ENCODE assay signal across 1 cellular context in the genomic region with DNA sequence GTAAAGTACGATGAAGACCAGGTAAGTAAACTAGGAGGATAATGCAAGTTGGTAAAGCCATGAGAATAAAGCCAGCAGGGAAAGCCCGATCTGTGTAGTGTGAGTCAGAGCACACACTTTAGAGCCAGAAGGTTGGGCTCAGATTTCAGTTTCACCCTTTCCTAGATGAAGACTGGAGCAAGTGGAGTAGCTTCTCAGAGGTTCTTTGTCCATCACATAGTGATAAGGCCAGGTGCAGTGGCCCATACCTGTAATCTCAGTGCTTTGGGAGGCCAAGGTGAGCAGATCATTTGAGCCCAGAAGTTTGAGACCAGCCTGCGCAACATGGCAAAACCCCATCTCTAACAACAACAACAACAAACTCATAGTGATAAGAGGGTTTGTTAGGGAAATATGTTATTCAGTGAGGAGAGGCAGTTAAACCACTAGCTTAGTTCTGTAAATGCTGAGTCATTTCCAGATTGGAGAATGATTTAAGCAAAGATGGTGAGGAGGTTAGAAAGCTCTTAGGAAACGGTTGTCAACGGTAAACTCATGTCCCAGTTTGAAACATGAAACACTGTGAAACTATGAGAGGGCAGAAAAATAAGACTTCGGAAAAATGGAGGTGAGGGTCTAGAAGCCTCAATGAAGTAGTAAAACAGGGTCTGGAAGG.
TF ChIP-seq lines count a peak whose summit lies in the region.

No MANE protein-coding gene starts in this region.

TF ChIP-seq in WTC11, 78 proteins besides CTCF, POLR2A, EP300 and RAD21 (continued from another document):
- TF ChIP-seq, protein P1, sequence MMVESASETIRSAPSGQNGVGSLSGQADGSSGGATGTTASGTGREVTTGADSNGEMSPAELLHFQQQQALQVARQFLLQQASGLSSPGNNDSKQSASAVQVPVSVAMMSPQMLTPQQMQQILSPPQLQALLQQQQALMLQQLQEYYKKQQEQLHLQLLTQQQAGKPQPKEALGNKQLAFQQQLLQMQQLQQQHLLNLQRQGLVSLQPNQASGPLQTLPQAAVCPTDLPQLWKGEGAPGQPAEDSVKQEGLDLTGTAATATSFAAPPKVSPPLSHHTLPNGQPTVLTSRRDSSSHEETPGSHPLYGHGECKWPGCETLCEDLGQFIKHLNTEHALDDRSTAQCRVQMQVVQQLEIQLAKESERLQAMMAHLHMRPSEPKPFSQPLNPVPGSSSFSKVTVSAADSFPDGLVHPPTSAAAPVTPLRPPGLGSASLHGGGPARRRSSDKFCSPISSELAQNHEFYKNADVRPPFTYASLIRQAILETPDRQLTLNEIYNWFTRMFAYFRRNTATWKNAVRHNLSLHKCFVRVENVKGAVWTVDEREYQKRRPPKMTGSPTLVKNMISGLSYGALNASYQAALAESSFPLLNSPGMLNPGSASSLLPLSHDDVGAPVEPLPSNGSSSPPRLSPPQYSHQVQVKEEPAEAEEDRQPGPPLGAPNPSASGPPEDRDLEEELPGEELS (CRISPR knock-in tag; IDR thresholded peaks at IDR 0.05) = no peak
- TF ChIP-seq PRRX2 (CRISPR knock-in tag; IDR thresholded peaks at IDR 0.05) (no peak), SOX15 (CRISPR knock-in tag; IDR thresholded peaks at IDR 0.05) (no peak)
- TF ChIP-seq, protein P2, sequence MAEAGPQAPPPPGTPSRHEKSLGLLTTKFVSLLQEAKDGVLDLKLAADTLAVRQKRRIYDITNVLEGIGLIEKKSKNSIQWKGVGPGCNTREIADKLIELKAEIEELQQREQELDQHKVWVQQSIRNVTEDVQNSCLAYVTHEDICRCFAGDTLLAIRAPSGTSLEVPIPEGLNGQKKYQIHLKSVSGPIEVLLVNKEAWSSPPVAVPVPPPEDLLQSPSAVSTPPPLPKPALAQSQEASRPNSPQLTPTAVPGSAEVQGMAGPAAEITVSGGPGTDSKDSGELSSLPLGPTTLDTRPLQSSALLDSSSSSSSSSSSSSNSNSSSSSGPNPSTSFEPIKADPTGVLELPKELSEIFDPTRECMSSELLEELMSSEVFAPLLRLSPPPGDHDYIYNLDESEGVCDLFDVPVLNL (CRISPR knock-in tag; IDR thresholded peaks at IDR 0.05; ENCODE audit: borderline replicate concordance, low read depth) = no peak
